In genomic region chr22:28799125-28799833, GRCh38 we compare ENCODE assay signal across 8 cellular contexts. TPM values are rescaled to one million over a fixed set of nuclear protein-coding genes. Genes with fewer than 3 reads are reported as not detected.
A peak's percentile ranks its signal among the peaks of the same experiment; 100 is the strongest.
DNase-seq lines count a peak whose midpoint lies in the region; ATAC-seq and TF ChIP-seq lines count a peak whose summit lies in the region.

No MANE protein-coding gene starts in this region.

- H3K9me3 Mint-ChIP-seq in WTC11 = no peaks in the 10 kb centered on the region

- intact Hi-C loops in vagina (cut with DNase I) = no loop called here

- H3K4me3 ChIP-seq in epithelial cell of proximal tubule (ENCODE audit: low read depth, low read length) = peak overlapping the region; percentile 65
- H3K4me3 ChIP-seq in muscle layer of duodenum (ENCODE audit: low read depth in 1 of 2, low read length in 2 of 2) = peak overlapping the region; percentile 90 to 99
- peak overlapping the region; percentile 96 to 99 for H3K4me3 ChIP-seq in vagina

- CTCF ChIA-PET in WTC11 (lab: Charles Lee) = interaction anchor here (0.8 to 1.3 kb wide), 5 partner anchors 27 to 241 kb away, joined by 3 to 7 read pairs (median 3); no protein-coding TSS in a partner anchor

- peaks cover 29% of the 10 kb centered on the region for H3K4me1 Mint-ChIP-seq in WTC11

- peak in 1 of 2 donors; percentile 83 for TF ChIP-seq POLR2A in vagina (IDR thresholded peaks at IDR 0.05)

- POLR2A ChIA-PET in WTC11 (lab: Charles Lee) = interaction anchor here (0.5 to 2.6 kb wide), 4 partner anchors 19 to 779 kb away, joined by 3 to 9 read pairs (median 6); no protein-coding TSS in a partner anchor

- H3K4me1 ChIP-seq in muscle layer of duodenum (ENCODE audit: control insufficient read depth in 1 of 2, insufficient read depth in 2 of 2, low read length in 2 of 2) = peaks cover 8 to 32% of the 10 kb centered on the region in 2 donors
- H3K4me1 ChIP-seq in vagina = peaks cover 75% of the 10 kb centered on the region

- TF ChIP-seq CTCF in WTC11 (IDR thresholded peaks at IDR 0.05) (no peak), epithelial cell of proximal tubule (conservative IDR thresholded peaks at IDR 0.05; ENCODE audit: low read depth, low read length) (no peak), vagina (IDR thresholded peaks at IDR 0.05) (no peak)

- peaks cover 51% of the 10 kb centered on the region for H3K36me3 Mint-ChIP-seq in WTC11

- H3K27ac ChIP-seq in KOPT-K1 (ENCODE audit: low read depth, low read length, poor library complexity, severe bottlenecking) = peak overlapping the region; percentile 69
- peak overlapping the region; percentile 100 for H3K27ac ChIP-seq in muscle layer of duodenum (ENCODE audit: low read length)
- H3K27ac ChIP-seq in vagina = peak overlapping the region; percentile 100

- no peak for ATAC-seq in WTC11
- ATAC-seq in HG02884 (IDR thresholded peaks at IDR 0.05; ENCODE audit: unreplicated experiment) = no peak

- DNase-seq in NCI-H1417 (lab: John Stamatoyannopoulos, UW) (peak in 2 of 3 experiments; percentile 45 to 66), NCI-H1417 treated with DMSO at 0.1 percent for 48 hours (lab: John Stamatoyannopoulos, UW) (no peak), WTC11 (ENCODE audit: low spot score) (no peak), epithelial cell of proximal tubule (ENCODE audit: low read depth) (peak; percentile 80), vagina (ENCODE audit: extremely low spot score in 2 of 2) (peak in 1 of 2 donors; percentile 95)

- peak overlapping the region; percentile 80 for H3K4me3 Mint-ChIP-seq in WTC11

- H3K27me3 Mint-ChIP-seq in WTC11 (ENCODE audit: low read depth) = no peaks in the 10 kb centered on the region

- no peaks in the 10 kb centered on the region for H3K27me3 ChIP-seq in muscle layer of duodenum (ENCODE audit: low read depth, low read length)
- no peaks in the 10 kb centered on the region for H3K27me3 ChIP-seq in vagina

- peak overlapping the region; percentile 95 for H3K27ac Mint-ChIP-seq in WTC11

- no peaks in the 10 kb centered on the region for H3K9me3 ChIP-seq in KOPT-K1 (ENCODE audit: insufficient read depth, low read length, poor library complexity, severe bottlenecking)
- H3K9me3 ChIP-seq in muscle layer of duodenum (ENCODE audit: control insufficient read depth in 1 of 2, low read length in 2 of 2) = no peaks in the 10 kb centered on the region
- no peaks in the 10 kb centered on the region for H3K9me3 ChIP-seq in vagina

- H3K36me3 ChIP-seq in KOPT-K1 (ENCODE audit: insufficient read depth, low read length) (peaks cover 43% of the 10 kb centered on the region), muscle layer of duodenum (ENCODE audit: control insufficient read depth in 1 of 2, insufficient read depth in 2 of 2, low read length in 2 of 2) (peaks cover 30 to 48% of the 10 kb centered on the region in 2 donors), vagina (peaks cover 3 to 38% of the 10 kb centered on the region in 2 donors)

TF ChIP-seq in WTC11, 78 proteins besides CTCF, POLR2A, EP300 and RAD21:
- TF ChIP-seq, protein P1, sequence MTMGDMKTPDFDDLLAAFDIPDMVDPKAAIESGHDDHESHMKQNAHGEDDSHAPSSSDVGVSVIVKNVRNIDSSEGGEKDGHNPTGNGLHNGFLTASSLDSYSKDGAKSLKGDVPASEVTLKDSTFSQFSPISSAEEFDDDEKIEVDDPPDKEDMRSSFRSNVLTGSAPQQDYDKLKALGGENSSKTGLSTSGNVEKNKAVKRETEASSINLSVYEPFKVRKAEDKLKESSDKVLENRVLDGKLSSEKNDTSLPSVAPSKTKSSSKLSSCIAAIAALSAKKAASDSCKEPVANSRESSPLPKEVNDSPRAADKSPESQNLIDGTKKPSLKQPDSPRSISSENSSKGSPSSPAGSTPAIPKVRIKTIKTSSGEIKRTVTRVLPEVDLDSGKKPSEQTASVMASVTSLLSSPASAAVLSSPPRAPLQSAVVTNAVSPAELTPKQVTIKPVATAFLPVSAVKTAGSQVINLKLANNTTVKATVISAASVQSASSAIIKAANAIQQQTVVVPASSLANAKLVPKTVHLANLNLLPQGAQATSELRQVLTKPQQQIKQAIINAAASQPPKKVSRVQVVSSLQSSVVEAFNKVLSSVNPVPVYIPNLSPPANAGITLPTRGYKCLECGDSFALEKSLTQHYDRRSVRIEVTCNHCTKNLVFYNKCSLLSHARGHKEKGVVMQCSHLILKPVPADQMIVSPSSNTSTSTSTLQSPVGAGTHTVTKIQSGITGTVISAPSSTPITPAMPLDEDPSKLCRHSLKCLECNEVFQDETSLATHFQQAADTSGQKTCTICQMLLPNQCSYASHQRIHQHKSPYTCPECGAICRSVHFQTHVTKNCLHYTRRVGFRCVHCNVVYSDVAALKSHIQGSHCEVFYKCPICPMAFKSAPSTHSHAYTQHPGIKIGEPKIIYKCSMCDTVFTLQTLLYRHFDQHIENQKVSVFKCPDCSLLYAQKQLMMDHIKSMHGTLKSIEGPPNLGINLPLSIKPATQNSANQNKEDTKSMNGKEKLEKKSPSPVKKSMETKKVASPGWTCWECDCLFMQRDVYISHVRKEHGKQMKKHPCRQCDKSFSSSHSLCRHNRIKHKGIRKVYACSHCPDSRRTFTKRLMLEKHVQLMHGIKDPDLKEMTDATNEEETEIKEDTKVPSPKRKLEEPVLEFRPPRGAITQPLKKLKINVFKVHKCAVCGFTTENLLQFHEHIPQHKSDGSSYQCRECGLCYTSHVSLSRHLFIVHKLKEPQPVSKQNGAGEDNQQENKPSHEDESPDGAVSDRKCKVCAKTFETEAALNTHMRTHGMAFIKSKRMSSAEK (CRISPR knock-in tag; IDR thresholded peaks at IDR 0.05; ENCODE audit: borderline replicate concordance) = no peak
- no peak for TF ChIP-seq ZNF317 (CRISPR knock-in tag; IDR thresholded peaks at IDR 0.05; ENCODE audit: borderline replicate concordance, low read depth)
- TF ChIP-seq NFATC4 (CRISPR knock-in tag; IDR thresholded peaks at IDR 0.05) = no peak
- no peak for TF ChIP-seq FOXJ3 (CRISPR knock-in tag; IDR thresholded peaks at IDR 0.05; ENCODE audit: borderline replicate concordance)
- TF ChIP-seq GABPB1 (CRISPR knock-in tag; IDR thresholded peaks at IDR 0.05) = peak; percentile 89
TF ChIP-seq in WTC11: peak in this region for 1.

RNA-seq across cellular contexts. Expression of gene XBP1, which starts 1.1 kb away (rescaled TPM):
- total RNA-seq in WTC11 (2021) = 104 to 127 TPM (median 107 TPM) in 3 replicates
- total RNA-seq in epithelial cell of proximal tubule = 147 and 153 TPM in 2 replicates
- total RNA-seq in vagina = 141 TPM

RNA-seq across cellular contexts. Expression of gene CCDC117, which starts 26.8 kb away (rescaled TPM):
- total RNA-seq in WTC11 (2021) (39.0 to 47.4 TPM (median 46.9 TPM) in 3 replicates), epithelial cell of proximal tubule (17.1 and 20.9 TPM in 2 replicates), vagina (14.2 TPM)

RNA-seq across cellular contexts. Expression of gene HSCB, which starts 57.4 kb away (rescaled TPM):
- total RNA-seq in WTC11 (2021) (17.1 to 19.2 TPM (median 17.1 TPM) in 3 replicates), epithelial cell of proximal tubule (19.7 and 28.3 TPM in 2 replicates), vagina (15.0 TPM)

RNA-seq across cellular contexts. Expression of gene CHEK2, which starts 57.7 kb away (rescaled TPM):
- total RNA-seq in WTC11 (2021) = 120 to 126 TPM (median 124 TPM) in 3 replicates
- total RNA-seq in epithelial cell of proximal tubule = 13.1 and 19.9 TPM in 2 replicates
- 10.6 TPM for total RNA-seq in vagina

Comparison
In these comparisons a context has a peak if more than half of its experiments do, and no peak if none do; other contexts are left out.
1. DNase-seq: peak in NCI-H1417 (2 of 3) and epithelial cell of proximal tubule (single experiment); none in NCI-H1417 treated with DMSO at 0.1 percent for 48 hours (single experiment) and WTC11 (single experiment).
2. Peak in every context shown above with its lines, with median percentiles within 50 percentile points of each other: H3K27ac ChIP-seq and H3K4me3 ChIP-seq.